Comparison of ENCODE assay signal across 24 cellular contexts in genomic region chr5:116439891-116440290, GRCh38.
A peak's percentile ranks its signal among the peaks of the same experiment; 100 is the strongest.
DNase-seq lines count a peak whose midpoint lies in the region; ATAC-seq and TF ChIP-seq lines count a peak whose summit lies in the region.
"Had no signal": no experiment of that assay in that cellular context is flagged by ENCODE, and none has a peak within 500 bp of the region (broad histone marks: within the 10 kb centered on the region; RNA-seq: fewer than 3 reads in every experiment).

No MANE protein-coding gene starts in this region.

- H3K4me2 ChIP-seq in KMS-11 (peak overlapping the region; percentile 83), OCI-LY3 (ENCODE audit: low read length) (peak overlapping the region; percentile 56), parathyroid adenoma (ENCODE audit: low read length) (no peak overlapping the region)
- H3K4me2 ChIP-seq: A549 had no signal

- H4K20me1 ChIP-seq in KMS-11 (ENCODE audit: insufficient read depth) (no peaks in the 10 kb centered on the region), OCI-LY3 (ENCODE audit: insufficient read depth, low read length) (no peaks in the 10 kb centered on the region)

- DNase-seq in hippocampal formation (lab: John Stamatoyannopoulos, UW) (no peak), adrenal gland (no peak)
- DNase-seq: AML-193; Caco-2; CD8-positive, alpha-beta T cell; GF-D8; IMR-90; KG1; MM.1S; NCI-H1417; NCI-H1694; NCI-H2081; NCI-H446; SHP77 had no signal

- H3K4me1 ChIP-seq in KMS-11 (ENCODE audit: low read depth, poor library complexity, severe bottlenecking) (peaks cover 57% of the 10 kb centered on the region), OCI-LY3 (ENCODE audit: low read length) (peaks cover 28% of the 10 kb centered on the region), parathyroid adenoma (peaks cover 61% of the 10 kb centered on the region), adrenal gland (replicated peaks in 1 of 2) (peaks cover 0 to 6% of the 10 kb centered on the region in 2 donors)
- H3K4me1 ChIP-seq: A549, Caco-2 had no signal

- intact Hi-C loops in adrenal gland (cut with DNase I) = loop anchor here in 1 of 2 donors (10.0 kb wide), 1 partner anchor 295 kb away; no protein-coding TSS in a partner anchor

- ATAC-seq in GM21381 (IDR thresholded peaks at IDR 0.05; ENCODE audit: unreplicated experiment) (no peak), GM18520 (IDR thresholded peaks at IDR 0.05; ENCODE audit: unreplicated experiment) (no peak)
- ATAC-seq: A549; CD8-positive, alpha-beta T cell; Panc1 had no signal

- no peak for TF ChIP-seq POLR2A in adrenal gland (IDR thresholded peaks at IDR 0.05)

- H3K9ac ChIP-seq in KMS-11 (peak overlapping the region; percentile 30; the same call in 1 of the 2 replicates), OCI-LY3 (ENCODE audit: low read length) (no peak overlapping the region), parathyroid adenoma (no peak overlapping the region)

- whole genome bisulfite sequencing in adrenal gland, 4 donors = 35 to 62% (median 50%) methylated on average over 5 of the region's 5 CpGs

- H3K36me3 ChIP-seq in KMS-11 (ENCODE audit: insufficient read depth) (no peaks in the 10 kb centered on the region), OCI-LY3 (replicated peaks; ENCODE audit: low read depth, low read length) (no peaks in the 10 kb centered on the region), parathyroid adenoma (ENCODE audit: control insufficient read depth, insufficient read depth, low read length) (no peaks in the 10 kb centered on the region), adrenal gland (replicated peaks in 1 of 2) (peaks cover 0 to 5% of the 10 kb centered on the region in 2 donors)

- peak overlapping the region; percentile 38; the same call in 1 of the 2 replicates for H2AFZ ChIP-seq in KMS-11 (ENCODE audit: low read depth)
- H2AFZ ChIP-seq in OCI-LY3 (ENCODE audit: low read depth, low read length) = no peak overlapping the region
- H2AFZ ChIP-seq in parathyroid adenoma = no peak overlapping the region

- H3K27me3 ChIP-seq in KMS-11 (ENCODE audit: insufficient read depth, low read depth) (no peaks in the 10 kb centered on the region), OCI-LY3 (ENCODE audit: low read depth, low read length) (no peaks in the 10 kb centered on the region), parathyroid adenoma (ENCODE audit: control insufficient read depth, insufficient read depth, low read length) (no peaks in the 10 kb centered on the region), adrenal gland (no peaks in the 10 kb centered on the region)

- TF ChIP-seq CTCF in KMS-11 (conservative IDR thresholded peaks at IDR 0.05; ENCODE audit: low read depth, low read length) = no peak
- TF ChIP-seq CTCF in OCI-LY3 (IDR thresholded peaks at IDR 0.05; ENCODE audit: low read depth, low read length) = no peak
- no peak for TF ChIP-seq CTCF in parathyroid adenoma (IDR thresholded peaks at IDR 0.05)
- no peak for TF ChIP-seq CTCF in adrenal gland (IDR thresholded peaks at IDR 0.05)

- H3K9me3 ChIP-seq in OCI-LY3 (ENCODE audit: insufficient read depth, low read length) (no peaks in the 10 kb centered on the region), parathyroid adenoma (ENCODE audit: control insufficient read depth, low read length) (no peaks in the 10 kb centered on the region), adrenal gland (replicated peaks in 1 of 3) (no peaks in the 10 kb centered on the region)
- H3K9me3 ChIP-seq: A549, Caco-2 had no signal

- no peak overlapping the region for H3K4me3 ChIP-seq in KMS-11 (IDR thresholded peaks at IDR 0.05; ENCODE audit: insufficient read depth, low read depth, low read length)
- H3K4me3 ChIP-seq in OCI-LY3 (ENCODE audit: low read length) = no peak overlapping the region
- H3K4me3 ChIP-seq in parathyroid adenoma (ENCODE audit: low read depth, low read length) = no peak overlapping the region
- no peak overlapping the region for H3K4me3 ChIP-seq in adrenal gland
- H3K4me3 ChIP-seq: A549 had no signal

- H3K27ac ChIP-seq in KMS-11 = peak overlapping the region; percentile 76
- H3K27ac ChIP-seq in OCI-LY3 (ENCODE audit: low read length) = no peak overlapping the region
- peak overlapping the region; percentile 78 for H3K27ac ChIP-seq in cingulate gyrus (ENCODE audit: low read depth, low read length)
- H3K27ac ChIP-seq in parathyroid adenoma = peak overlapping the region; percentile 91
- no peak overlapping the region for H3K27ac ChIP-seq in adrenal gland
- H3K27ac ChIP-seq: A549, C4-2B, RWPE1 had no signal

- H3K79me2 ChIP-seq in KMS-11 (ENCODE audit: insufficient read depth, low read depth) (no peaks in the 10 kb centered on the region), OCI-LY3 (ENCODE audit: low read length) (no peaks in the 10 kb centered on the region), parathyroid adenoma (no peaks in the 10 kb centered on the region)

Comparison
In these comparisons a context has a peak if more than half of its experiments do, and no peak if none do; other contexts are left out.
1. H3K27ac ChIP-seq: peak in KMS-11 (single experiment), cingulate gyrus (single experiment) and parathyroid adenoma (single experiment); none in OCI-LY3 (single experiment) and adrenal gland (0 of 5).